Comparison of ENCODE assay signal across 9 cellular contexts in genomic region chr7:139682136-139683013, GRCh38.
A peak's percentile ranks its signal among the peaks of the same experiment; 100 is the strongest.
DNase-seq lines count a peak whose midpoint lies in the region; ATAC-seq, FAIRE-seq and TF ChIP-seq lines count a peak whose summit lies in the region.
"Had no signal": no experiment of that assay in that cellular context is flagged by ENCODE, and none has a peak within 500 bp of the region (broad histone marks: within the 10 kb centered on the region; RNA-seq: fewer than 3 reads in every experiment).

No MANE protein-coding gene starts in this region.

- DNase-seq in astrocyte (ENCODE audit: low read depth): peak; percentile 74
- no peak for DNase-seq in lower lobe of right lung
- no peak for DNase-seq in cerebellar nuclear complex (lab: John Stamatoyannopoulos, UW)
- no peak for DNase-seq in NCI-H2196 treated with DMSO at 0.1 percent for 48 hours (lab: John Stamatoyannopoulos, UW; ENCODE audit: unreplicated experiment)
- DNase-seq in NCI-H510A treated with DMSO at 0.1 percent for 48 hours (lab: John Stamatoyannopoulos, UW): no peak

- intact Hi-C loops in lower lobe of right lung (cut with DNase I): no loop called here

- H3K4me1 ChIP-seq in astrocyte (ENCODE audit: insufficient read depth, low read length): peaks cover 52% of the 10 kb centered on the region
- H3K4me1 ChIP-seq in lower lobe of right lung: peaks cover 46% of the 10 kb centered on the region

- H3K27ac ChIP-seq in astrocyte (ENCODE audit: low read depth, low read length): peak overlapping the region; percentile 99
- H3K27ac ChIP-seq in lower lobe of right lung: peak overlapping the region; percentile 80

- peak overlapping the region; percentile 84 for H3K27ac Mint-ChIP-seq in astrocyte (ENCODE audit: unreplicated experiment)

- H3K27me3 ChIP-seq in astrocyte (ENCODE audit: insufficient read depth, low read length) (no peaks in the 10 kb centered on the region), lower lobe of right lung (ENCODE audit: low read depth) (no peaks in the 10 kb centered on the region)

- H3K4me2 ChIP-seq in astrocyte (ENCODE audit: low read length): peak overlapping the region; percentile 76

- no peak overlapping the region for H2AFZ ChIP-seq in astrocyte (ENCODE audit: low read depth, low read length)

- H3K36me3 Mint-ChIP-seq in astrocyte (ENCODE audit: low read depth, unreplicated experiment): peaks cover 23% of the 10 kb centered on the region

- ATAC-seq in GM18909 (IDR thresholded peaks at IDR 0.05; ENCODE audit: poor library complexity, unreplicated experiment) (peak; percentile 39), HG03196 (IDR thresholded peaks at IDR 0.05; ENCODE audit: unreplicated experiment) (peak; percentile 42), lower lobe of right lung (peak; percentile 28 to 54), HG03571 (IDR thresholded peaks at IDR 0.05; ENCODE audit: unreplicated experiment) (no peak)

- peak; percentile 29 for FAIRE-seq in astrocyte (lab: Jason Lieb, UNC)

- H3K4me3 Mint-ChIP-seq in astrocyte (ENCODE audit: unreplicated experiment): no peak overlapping the region

- H3K4me3 ChIP-seq in astrocyte (ENCODE audit: insufficient read depth, low read depth, low read length) (peak overlapping the region; percentile 9), lower lobe of right lung (no peak overlapping the region)
- H3K4me3 ChIP-seq: skin epidermis had no signal

- H3K79me2 ChIP-seq in astrocyte (ENCODE audit: insufficient read depth, low read length): peaks cover 28% of the 10 kb centered on the region

- H3K9ac ChIP-seq in astrocyte (ENCODE audit: low read length): peak overlapping the region; percentile 80

- H4K20me1 ChIP-seq in astrocyte (ENCODE audit: insufficient read depth, low read length): no peaks in the 10 kb centered on the region

- H3K9me3 ChIP-seq in astrocyte (ENCODE audit: insufficient read depth, low read depth, low read length) (peaks cover 8% of the 10 kb centered on the region), lower lobe of right lung (peaks cover 5% of the 10 kb centered on the region)

- no peaks in the 10 kb centered on the region for H3K27me3 Mint-ChIP-seq in astrocyte (ENCODE audit: low read depth, unreplicated experiment)

- TF ChIP-seq CTCF in astrocyte (IDR thresholded peaks at IDR 0.05; ENCODE audit: insufficient read depth, low read depth, low read length) (no peak), lower lobe of right lung (IDR thresholded peaks at IDR 0.05) (no peak)

- peaks cover 27% of the 10 kb centered on the region for H3K9me3 Mint-ChIP-seq in astrocyte (ENCODE audit: unreplicated experiment)

- peaks cover 45% of the 10 kb centered on the region for H3K4me1 Mint-ChIP-seq in astrocyte (ENCODE audit: low read depth, unreplicated experiment)

- H3K36me3 ChIP-seq in astrocyte (ENCODE audit: insufficient read depth, low read length): no peaks in the 10 kb centered on the region
- H3K36me3 ChIP-seq in lower lobe of right lung: no peaks in the 10 kb centered on the region
